ENCODE assay signal across 24 cellular contexts in genomic region chr9:93012998-93013855, GRCh38. TPM values are rescaled to one million over a fixed set of nuclear protein-coding genes. Genes with fewer than 3 reads are reported as not detected.
A peak's percentile ranks its signal among the peaks of the same experiment; 100 is the strongest.
DNase-seq lines count a peak whose midpoint lies in the region; ATAC-seq and TF ChIP-seq lines count a peak whose summit lies in the region.
"Had no signal": no experiment of that assay in that cellular context is flagged by ENCODE, and none has a peak within 500 bp of the region (broad histone marks: within the 10 kb centered on the region; RNA-seq: fewer than 3 reads in every experiment).

No MANE protein-coding gene starts in this region.

- CTCF ChIA-PET in CD8-positive, alpha-beta memory T cell (lab: Charles Lee): interaction anchor here (0.7 to 7.7 kb wide), 5 partner anchors 10 to 38 kb away, joined by 3 to 46 read pairs (median 4); no protein-coding TSS in a partner anchor

- H3K36me3 ChIP-seq in CD8-positive, alpha-beta memory T cell (ENCODE audit: insufficient read depth, low read length): peaks cover 48% of the 10 kb centered on the region
- H3K36me3 ChIP-seq in neutrophil: peaks cover 99% of the 10 kb centered on the region
- H3K36me3 ChIP-seq: pancreas, right lobe of liver had no signal

- no peaks in the 10 kb centered on the region for H3K9me3 ChIP-seq in CD8-positive, alpha-beta memory T cell (ENCODE audit: low read length)
- peaks cover 1% of the 10 kb centered on the region for H3K9me3 ChIP-seq in neutrophil
- H3K9me3 ChIP-seq: A549; BLaER1 treated with 17β-estradiol and CSF1 and Interleukin-3, amounts not matched to agents 10 nM and 100 nM; heart right ventricle; lower lobe of right lung; pancreas; right lobe of liver; upper lobe of left lung had no signal

- H3K4me1 Mint-ChIP-seq in CD8-positive, alpha-beta memory T cell: peaks cover 1 to 15% (median 3%) of the 10 kb centered on the region in 3 donors
- H3K4me1 Mint-ChIP-seq in activated T-helper 17 cell treated with anti-CD3 and anti-CD28 coated beads, Interleukin-2, amount 50 U/mL, for 72 hours: no peaks in the 10 kb centered on the region

- peak overlapping the region in 1 of 7 donors; percentile 26 for H3K4me3 Mint-ChIP-seq in CD8-positive, alpha-beta memory T cell
- H3K4me3 Mint-ChIP-seq in activated T-helper 17 cell treated with anti-CD3 and anti-CD28 coated beads, Interleukin-2, amount 50 U/mL, for 72 hours: no peak overlapping the region

- no peaks in the 10 kb centered on the region for H3K27me3 Mint-ChIP-seq in CD8-positive, alpha-beta memory T cell
- no peaks in the 10 kb centered on the region for H3K27me3 Mint-ChIP-seq in activated T-helper 17 cell treated with anti-CD3 and anti-CD28 coated beads, Interleukin-2, amount 50 U/mL, for 72 hours

- DNase-seq in activated CD8-positive, alpha-beta memory T cell treated with anti-CD3 and anti-CD28 coated beads for 24 hours: peak; percentile 52
- DNase-seq in activated CD8-positive, alpha-beta memory T cell treated with anti-CD3 and anti-CD28 coated beads, Interleukin-2, amount 50 U/mL, for 4 hours: no peak
- DNase-seq in CD8-positive, alpha-beta memory T cell: no peak
- no peak for DNase-seq in germinal center (ENCODE audit: low spot score)
- no peak for DNase-seq in NCI-H1105 treated with DMSO at 0.1 percent for 48 hours (lab: John Stamatoyannopoulos, UW)
- DNase-seq: activated gamma-delta T cell treated with Interleukin-2 at 50 U/mL for 16 hours; GF-D8; heart right ventricle; Kasumi-1; lower lobe of right lung; NCI-H1105; NCI-H2107; NCI-H524 treated with DMSO at 0.1 percent for 48 hours; stimulated activated naive CD4-positive, alpha-beta T cell treated with Interleukin-2 at 50 U/mL for 16 hours; SW 1271 had no signal

- H3K27me3 ChIP-seq in CD8-positive, alpha-beta memory T cell (ENCODE audit: insufficient read depth, low read length, poor library complexity, severe bottlenecking): no peaks in the 10 kb centered on the region
- H3K27me3 ChIP-seq in neutrophil: no peaks in the 10 kb centered on the region
- H3K27me3 ChIP-seq: BLaER1 treated with 17β-estradiol and CSF1 and Interleukin-3, amounts not matched to agents 10 nM and 100 nM; pancreas; right lobe of liver; upper lobe of left lung had no signal

- peak overlapping the region in 7 of 8 donors; percentile 12 to 75 (median 52) for H3K27ac Mint-ChIP-seq in CD8-positive, alpha-beta memory T cell
- H3K27ac Mint-ChIP-seq in activated T-helper 17 cell treated with anti-CD3 and anti-CD28 coated beads, Interleukin-2, amount 50 U/mL, for 72 hours: peak overlapping the region; percentile 73

- no peak for TF ChIP-seq CTCF in neutrophil (IDR thresholded peaks at IDR 0.05)

- no peaks in the 10 kb centered on the region for H3K4me1 ChIP-seq in CD8-positive, alpha-beta memory T cell (ENCODE audit: insufficient read depth, low read length)
- no peaks in the 10 kb centered on the region for H3K4me1 ChIP-seq in neutrophil (ENCODE audit: control insufficient read depth in 1 of 2, insufficient read depth in 1 of 2, low read depth in 1 of 2, low read length in 1 of 2)
- H3K4me1 ChIP-seq: A549, heart right ventricle, lower lobe of right lung, pancreas, right lobe of liver had no signal

- POLR2A ChIA-PET in CD8-positive, alpha-beta memory T cell (lab: Charles Lee): interaction anchor here (0.6 to 0.8 kb wide), 2 partner anchors 11 to 888 kb away, joined by 3 read pairs; no protein-coding TSS in a partner anchor

- H3K27ac ChIP-seq in CD8-positive, alpha-beta memory T cell (ENCODE audit: low read depth, low read length): no peak overlapping the region
- H3K27ac ChIP-seq in neutrophil: peak overlapping the region; percentile 18
- H3K27ac ChIP-seq: A549; BLaER1 treated with 17β-estradiol and CSF1 and Interleukin-3, amounts not matched to agents 10 nM and 100 nM; heart right ventricle; lower lobe of right lung; pancreas; right lobe of liver; upper lobe of left lung had no signal

- H3K36me3 Mint-ChIP-seq in CD8-positive, alpha-beta memory T cell: peaks cover 5 to 87% (median 21%) of the 10 kb centered on the region in 3 donors
- H3K36me3 Mint-ChIP-seq in activated T-helper 17 cell treated with anti-CD3 and anti-CD28 coated beads, Interleukin-2, amount 50 U/mL, for 72 hours (ENCODE audit: low read depth): peaks cover 96% of the 10 kb centered on the region

- no peak for ATAC-seq in activated T-helper 17 cell treated with anti-CD3 and anti-CD28 coated beads, Interleukin-2, amount 50 U/mL, for 72 hours (replicated peaks)
- ATAC-seq in HG02763 (IDR thresholded peaks at IDR 0.05; ENCODE audit: unreplicated experiment): no peak
- ATAC-seq: A549, lower lobe of right lung, pancreas had no signal

- H3K4me3 ChIP-seq in CD8-positive, alpha-beta memory T cell (ENCODE audit: low read length): no peak overlapping the region
- H3K4me3 ChIP-seq in neutrophil (ENCODE audit: low read depth in 1 of 2, low read length in 1 of 2): no peak overlapping the region
- H3K4me3 ChIP-seq: A549; BLaER1 treated with 17β-estradiol and CSF1 and Interleukin-3, amounts not matched to agents 10 nM and 100 nM; heart right ventricle; lower lobe of right lung; pancreas; right lobe of liver; upper lobe of left lung had no signal

- no peaks in the 10 kb centered on the region for H3K9me3 Mint-ChIP-seq in CD8-positive, alpha-beta memory T cell
- no peaks in the 10 kb centered on the region for H3K9me3 Mint-ChIP-seq in activated T-helper 17 cell treated with anti-CD3 and anti-CD28 coated beads, Interleukin-2, amount 50 U/mL, for 72 hours

RNA-seq across cellular contexts. Expression of gene SUSD3, which starts 45.3 kb away (rescaled TPM):
- total RNA-seq in CD8-positive, alpha-beta memory T cell: 10 to 100 TPM; 11.3 to 12.3 TPM
- polyA plus RNA-seq in CD8-positive, alpha-beta memory T cell: 103 TPM
- 10 to 100 TPM; 45.4 to 68.4 TPM for total RNA-seq in activated T-helper 17 cell treated with anti-CD3 and anti-CD28 coated beads, Interleukin-2, amount 50 U/mL, for 72 hours
- total RNA-seq: H4 had no signal
